ENCODE assay signal across 19 cellular contexts in the genomic region with DNA sequence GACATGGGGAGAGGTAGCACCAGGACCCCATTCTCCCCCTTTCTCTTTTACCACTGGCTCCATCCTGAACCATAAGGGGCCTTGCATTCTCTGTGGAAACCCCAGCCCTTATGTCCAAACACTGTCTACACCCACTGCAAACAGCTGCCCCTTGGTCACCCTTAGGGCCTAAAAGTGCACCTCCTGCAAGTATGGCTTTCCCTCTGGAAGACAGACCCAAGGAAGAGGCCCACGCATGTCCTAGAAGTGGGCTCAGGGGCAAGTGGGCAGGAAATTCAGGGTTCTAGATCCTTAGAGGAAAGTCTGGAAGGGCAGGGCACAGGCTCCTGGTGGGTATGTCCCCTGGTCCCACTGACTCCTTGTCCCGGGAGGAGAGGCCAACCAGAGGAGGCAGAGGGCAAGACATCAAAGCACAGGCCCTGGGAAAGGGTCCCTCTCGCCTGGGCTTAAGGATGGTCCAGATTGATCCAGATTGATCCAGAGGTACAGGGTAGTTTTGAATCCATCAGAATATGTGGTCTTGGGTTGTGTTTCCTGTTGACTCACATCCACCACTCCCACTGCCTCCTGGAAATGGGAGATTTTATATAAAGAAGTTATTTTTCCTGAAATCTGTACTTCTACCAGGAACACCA.
"Had no signal": no experiment of that assay in that cellular context is flagged by ENCODE, and none has a peak within 500 bp of the region (broad histone marks: within the 10 kb centered on the region; RNA-seq: fewer than 3 reads in every experiment).

No MANE protein-coding gene starts in this region.

- H3K27me3 ChIP-seq: tibial nerve had no signal

- H3K4me1 Mint-ChIP-seq: naive thymus-derived CD4-positive, alpha-beta T cell; stimulated activated naive B cell treated with anti-CD40 and anti-IgM and Interleukin-4, amounts not matched to agents 10 μg/mL and 1 μg/mL and 100 μg/mL, for 72 hours had no signal

- H3K9me3 Mint-ChIP-seq: activated naive CD4-positive, alpha-beta T cell treated with anti-CD3 and anti-CD28 coated beads, Interleukin-2, amount 50 U/mL, for 72 hours; naive thymus-derived CD4-positive, alpha-beta T cell; stimulated activated naive B cell treated with anti-CD40 and anti-IgM and Interleukin-4, amounts not matched to agents 10 μg/mL and 1 μg/mL and 100 μg/mL, for 72 hours had no signal

- H3K27ac ChIP-seq: parathyroid adenoma, skin epidermis, tibial nerve had no signal

- H3K4me3 ChIP-seq: skin epidermis, tibial nerve had no signal

- H3K79me2 ChIP-seq: parathyroid adenoma had no signal

- H3K9ac ChIP-seq: parathyroid adenoma had no signal

- H3K36me3 Mint-ChIP-seq: activated naive CD4-positive, alpha-beta T cell treated with anti-CD3 and anti-CD28 coated beads, Interleukin-2, amount 50 U/mL, for 72 hours; naive thymus-derived CD4-positive, alpha-beta T cell; stimulated activated naive B cell treated with anti-CD40 and anti-IgM and Interleukin-4, amounts not matched to agents 10 μg/mL and 1 μg/mL and 100 μg/mL, for 72 hours had no signal

- H2AFZ ChIP-seq: parathyroid adenoma had no signal

- ATAC-seq: activated naive CD4-positive, alpha-beta T cell treated with anti-CD3 and anti-CD28 coated beads, Interleukin-2, amount 50 U/mL, for 72 hours; left cardiac atrium; naive thymus-derived CD4-positive, alpha-beta T cell had no signal

- H3K4me1 ChIP-seq: parathyroid adenoma had no signal

- H3K4me3 Mint-ChIP-seq: naive thymus-derived CD4-positive, alpha-beta T cell; stimulated activated naive B cell treated with anti-CD40 and anti-IgM and Interleukin-4, amounts not matched to agents 10 μg/mL and 1 μg/mL and 100 μg/mL, for 72 hours had no signal

- H3K27ac Mint-ChIP-seq: activated naive CD4-positive, alpha-beta T cell treated with anti-CD3 and anti-CD28 coated beads, Interleukin-2, amount 50 U/mL, for 72 hours; naive thymus-derived CD4-positive, alpha-beta T cell; stimulated activated naive B cell treated with anti-CD40 and anti-IgM and Interleukin-4, amounts not matched to agents 10 μg/mL and 1 μg/mL and 100 μg/mL, for 72 hours had no signal

- DNase-seq: activated CD4-positive, alpha-beta T cell treated with anti-CD3 and anti-CD28 coated beads, Interleukin-2, amount 50 U/mL, for 1 hour; activated gamma-delta T cell; activated T-cell treated with anti-CD3 and anti-CD28 coated beads, Interleukin-2, amount 50 U/mL, for 48 hours; caudate nucleus; effector CD4-positive, alpha-beta T cell; foreskin melanocyte; left cardiac atrium; mammary epithelial cell; retina; stimulated activated CD4-positive, alpha-beta T cell treated with anti-CD3 and anti-CD28 coated beads, Interleukin-15, amount 100 ng/mL, for 24 hours; stimulated activated CD4-positive, alpha-beta T cell treated with anti-CD3 and anti-CD28 coated beads, Interleukin-4, amount 100 ng/mL, for 1 hour; substantia nigra; T-helper 9 cell had no signal
